In genomic region chr9:101350285-101350684, GRCh38 we compare ENCODE assay signal across 12 cellular contexts. TPM values are rescaled to one million over a fixed set of nuclear protein-coding genes. Genes with fewer than 3 reads are reported as not detected.
"Had no signal": no experiment of that assay in that cellular context is flagged by ENCODE, and none has a peak within 500 bp of the region (broad histone marks: within the 10 kb centered on the region; RNA-seq: fewer than 3 reads in every experiment).

No MANE protein-coding gene starts in this region.

- H3K9ac ChIP-seq: GM23248 had no signal

- H2AFZ ChIP-seq: GM23248, GM23338 had no signal

- FAIRE-seq: H1, H54 had no signal

- H3K4me3 ChIP-seq: GM23248, GM23338, HAP-1 had no signal

- H3K36me3 ChIP-seq: HAP-1 had no signal

- H3K4me2 ChIP-seq: GM23338 had no signal

- H3K27ac ChIP-seq: GM23248 had no signal

- DNase-seq: GM23248, GOT3, H7, H9, HCEC 1CT, HFFc6 had no signal

- H3K9me3 ChIP-seq: HAP-1 had no signal

- H3K4me1 ChIP-seq: HAP-1 had no signal

- ATAC-seq: GM23338, HCT116 had no signal

RNA-seq across cellular contexts. Expression of gene BAAT, which starts 34.5 kb away (rescaled TPM):
- total RNA-seq: GM23248, H4 had no signal
